Comparison of ENCODE assay signal across 7 cellular contexts in genomic region chr3:43998374-43998840, GRCh38.
DNase-seq lines count a peak whose midpoint lies in the region; ATAC-seq and TF ChIP-seq lines count a peak whose summit lies in the region.

No MANE protein-coding gene starts in this region.

- intact Hi-C loops in PC-9 (cut with micrococcal nuclease; ENCODE audit: unreplicated experiment) = loop anchor here (1.0 to 10.0 kb wide), 3 partner anchors 229 to 456 kb away; no protein-coding TSS in a partner anchor

- H3K9me3 ChIP-seq in PC-9 (ENCODE audit: insufficient read depth, low read depth) (no peaks in the 10 kb centered on the region), fibroblast of lung (ENCODE audit: control insufficient read depth, insufficient read depth, low read depth, low read length) (no peaks in the 10 kb centered on the region)

- no peaks in the 10 kb centered on the region for H3K9me2 ChIP-seq in PC-9 (ENCODE audit: insufficient read depth)

- CTCF ChIA-PET in PC-9 (lab: Charles Lee) = interaction anchor here (1.1 kb wide), 1 partner anchor 126 kb away, joined by 3 read pairs; no protein-coding TSS in a partner anchor

- H3K4me1 ChIP-seq in PC-9 (replicated peaks; ENCODE audit: insufficient read depth) (peaks cover 26% of the 10 kb centered on the region), fibroblast of lung (ENCODE audit: control insufficient read depth, extremely low read depth, insufficient read depth, low read length) (peaks cover 8% of the 10 kb centered on the region)

- DNase-seq in PC-9 (no peak), fibroblast of lung (ENCODE audit: low read depth in 2 of 2) (peak in 1 of 2 donors; percentile 15), skeletal muscle cell (ENCODE audit: low read depth) (no peak), ecto neural progenitor cell (ENCODE audit: low spot score) (no peak)

- H2AFZ ChIP-seq in PC-9 = peak overlapping the region; percentile 87
- peak overlapping the region; percentile 65 for H2AFZ ChIP-seq in fibroblast of lung (ENCODE audit: low read length)

- POLR2A ChIA-PET in PC-9 (lab: Charles Lee; ENCODE audit: unreplicated experiment) = interaction anchor here (0.6 to 0.7 kb wide), 2 partner anchors 112 to 1496 kb away, joined by 3 to 4 read pairs; partner anchors contain the start of gene VIPR1

- peak overlapping the region; percentile 99 for H3K4me2 ChIP-seq in PC-9
- peak overlapping the region; percentile 88 for H3K4me2 ChIP-seq in fibroblast of lung (ENCODE audit: extremely low read depth, insufficient read depth, low read length)

- TF ChIP-seq CTCF in PC-9 (conservative IDR thresholded peaks at IDR 0.05) (no peak), fibroblast of lung (conservative IDR thresholded peaks at IDR 0.05 in 1 of 2, IDR thresholded peaks at IDR 0.05 in 1 of 2; ENCODE audit: low read depth in 1 of 2, low read length in 2 of 2) (no peak)

- H3K79me2 ChIP-seq in PC-9 (ENCODE audit: low read depth) (peaks cover 65% of the 10 kb centered on the region), fibroblast of lung (ENCODE audit: control insufficient read depth, insufficient read depth, low read length) (peaks cover 40% of the 10 kb centered on the region)

- H3K27ac ChIP-seq in PC-9 (peak overlapping the region; percentile 88), fibroblast of lung (ENCODE audit: insufficient read depth, low read length) (peak overlapping the region; percentile 55)

- peak; percentile 0 for ATAC-seq in GM18868 (IDR thresholded peaks at IDR 0.05; ENCODE audit: unreplicated experiment)
- ATAC-seq in GM18511 (IDR thresholded peaks at IDR 0.05; ENCODE audit: unreplicated experiment) = no peak
- ATAC-seq in HG03442 (IDR thresholded peaks at IDR 0.05; ENCODE audit: unreplicated experiment) = no peak

- H3K36me3 ChIP-seq in PC-9 (ENCODE audit: low read depth) = peaks cover 7% of the 10 kb centered on the region; the same call in 1 of the 2 replicates
- H3K36me3 ChIP-seq in fibroblast of lung (ENCODE audit: control insufficient read depth, insufficient read depth, low read length) = no peaks in the 10 kb centered on the region

- peaks cover 25% of the 10 kb centered on the region; the same call in 1 of the 2 replicates for H3F3A ChIP-seq in PC-9 (ENCODE audit: insufficient read depth, low read depth)

- peak overlapping the region; percentile 55 for H3K9ac ChIP-seq in fibroblast of lung (ENCODE audit: insufficient read depth, low read length)

- H3K4me3 ChIP-seq in PC-9 (peak overlapping the region; percentile 70), fibroblast of lung (replicated peaks in 1 of 4; ENCODE audit: control extremely low read depth in 1 of 4, insufficient read depth in 1 of 4, low read depth in 3 of 4, low read length in 4 of 4) (peak overlapping the region; percentile 39 to 82 (median 60)), skeletal muscle cell (ENCODE audit: low read depth, low read length) (peak overlapping the region; percentile 80)

- H4K20me1 ChIP-seq in PC-9 (ENCODE audit: insufficient read depth) (peaks cover 19% of the 10 kb centered on the region), fibroblast of lung (ENCODE audit: control insufficient read depth, extremely low read depth, insufficient read depth, low read length) (no peaks in the 10 kb centered on the region)

- H3K27me3 ChIP-seq in PC-9 (ENCODE audit: insufficient read depth, low read depth) = no peaks in the 10 kb centered on the region
- H3K27me3 ChIP-seq in fibroblast of lung (ENCODE audit: control insufficient read depth, insufficient read depth, low read length) = peaks cover 31% of the 10 kb centered on the region

- TSS peak; percentile 74 for BruUV-seq in PC-9 (replicated peaks; lab: Mats Ljungman, UMichigan)
